8 cellular contexts compared by ENCODE assay signal in the genomic region with DNA sequence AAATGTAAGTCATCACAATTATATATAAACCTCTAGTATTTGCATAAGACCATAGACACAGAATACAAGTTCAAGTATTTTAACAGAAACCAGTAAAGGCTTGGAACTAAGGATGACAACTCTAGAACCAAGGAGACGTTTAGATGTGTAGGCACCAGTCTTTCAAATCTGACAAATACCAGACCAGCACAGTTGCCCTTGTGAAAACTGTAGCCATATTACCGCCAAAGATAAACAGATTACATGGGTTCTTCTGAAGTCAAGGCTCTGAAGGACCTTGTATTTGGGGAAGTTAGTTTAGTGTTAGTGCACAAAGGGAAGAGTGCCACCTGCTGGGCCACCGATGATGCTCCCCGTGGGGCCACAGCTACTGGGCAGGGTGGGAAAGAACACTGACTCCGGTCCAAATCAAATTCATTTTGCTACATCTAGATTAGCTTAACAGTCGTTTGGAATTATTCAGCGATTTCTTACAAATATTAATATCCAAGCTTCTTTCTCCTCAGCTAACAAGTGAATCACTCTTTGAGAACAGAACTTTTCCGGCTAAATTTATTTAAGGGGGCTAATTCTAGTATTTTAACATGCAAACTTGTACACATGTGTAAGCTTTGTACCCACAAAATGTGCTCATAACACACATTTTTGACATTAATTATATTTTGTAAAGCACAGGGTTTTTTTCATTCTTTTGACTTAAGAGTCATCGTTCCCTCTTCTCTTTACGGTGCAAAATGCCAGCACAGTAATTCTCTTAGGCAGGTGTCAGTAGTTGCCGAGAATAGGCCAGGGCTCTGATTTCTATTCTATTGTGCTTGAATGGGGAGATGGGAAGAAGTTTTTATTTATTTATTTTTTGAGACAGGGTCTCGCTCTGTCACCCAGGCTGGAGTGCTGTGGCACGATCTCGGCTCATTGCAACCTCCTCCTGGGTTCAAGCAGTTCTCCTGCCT. TPM values are rescaled to one million over a fixed set of nuclear protein-coding genes. Genes with fewer than 3 reads are reported as not detected.
DNase-seq lines count a peak whose midpoint lies in the region; ATAC-seq, FAIRE-seq and TF ChIP-seq lines count a peak whose summit lies in the region.

No MANE protein-coding gene starts in this region.

- H4K20me1 ChIP-seq in endothelial cell of umbilical vein (replicated peaks; ENCODE audit: control insufficient read depth, extremely low read depth, insufficient read depth, low read length), result no peaks in the 10 kb centered on the region

- DNase-seq in DMS 273 treated with DMSO at 0.1 percent for 48 hours (lab: John Stamatoyannopoulos, UW) (peak; percentile 11), HS-5 (ENCODE audit: low read depth) (peak; percentile 29), NT2/D1 (ENCODE audit: low read depth, low spot score) (peak; percentile 64), endothelial cell of umbilical vein (ENCODE audit: low read depth, low spot score) (peak; percentile 64), naive B cell (peak; percentile 59)
- peak; percentile 33 to 36 (median 35) for DNase-seq in activated CD8-positive, alpha-beta memory T cell treated with anti-CD3 and anti-CD28 coated beads for 48 hours (ENCODE audit: low read depth in 2 of 3, low spot score in 2 of 3)
- peak; percentile 64 to 83 for DNase-seq in stimulated activated effector memory CD8-positive, alpha-beta T cell treated with anti-CD3 and anti-CD28 coated beads, Interleukin-12 subunit alpha, Interleukin-12 subunit beta, amount 100 ng/mL, for 72 hours (ENCODE audit: low spot score in 2 of 2)

- FAIRE-seq in endothelial cell of umbilical vein (lab: Jason Lieb, UNC), result no peak

- H3K4me2 ChIP-seq in endothelial cell of umbilical vein (ENCODE audit: insufficient read depth, low read length), result no peak overlapping the region

- CTCF ChIA-PET in endothelial cell of umbilical vein (lab: Charles Lee), result interaction anchor here (0.8 to 5.0 kb wide), 15 partner anchors 9 to 290 kb away, joined by 3 to 139 read pairs (median 4); no protein-coding TSS in a partner anchor

- H3K36me3 ChIP-seq in NT2/D1 (ENCODE audit: insufficient read depth, insufficient read length, low read length) (no peaks in the 10 kb centered on the region), endothelial cell of umbilical vein (ENCODE audit: control insufficient read depth in 2 of 2, extremely low read depth in 1 of 2, insufficient read depth in 2 of 2, low read length in 2 of 2) (no peaks in the 10 kb centered on the region)

- ATAC-seq in GM21390 (IDR thresholded peaks at IDR 0.05; ENCODE audit: unreplicated experiment) (peak; percentile 98), naive B cell (ENCODE audit: low read depth in 2 of 2) (peak; percentile 99 to 100)
- ATAC-seq in stimulated activated effector memory CD8-positive, alpha-beta T cell treated with anti-CD3 and anti-CD28 coated beads, Interleukin-12 subunit alpha, Interleukin-12 subunit beta, amount 100 ng/mL, for 72 hours, result peak; percentile 100

- no peak overlapping the region for H3K27ac Mint-ChIP-seq in naive B cell
- no peak overlapping the region for H3K27ac Mint-ChIP-seq in stimulated activated effector memory CD8-positive, alpha-beta T cell treated with anti-CD3 and anti-CD28 coated beads, Interleukin-12 subunit alpha, Interleukin-12 subunit beta, amount 100 ng/mL, for 72 hours

- H2AFZ ChIP-seq in endothelial cell of umbilical vein (ENCODE audit: low read depth, low read length), result no peak overlapping the region

- no peaks in the 10 kb centered on the region for H3K36me3 Mint-ChIP-seq in naive B cell
- no peaks in the 10 kb centered on the region for H3K36me3 Mint-ChIP-seq in stimulated activated effector memory CD8-positive, alpha-beta T cell treated with anti-CD3 and anti-CD28 coated beads, Interleukin-12 subunit alpha, Interleukin-12 subunit beta, amount 100 ng/mL, for 72 hours

- TF ChIP-seq POLR2A in endothelial cell of umbilical vein (IDR thresholded peaks at IDR 0.05; ENCODE audit: low read depth, low read length), result no peak

- H3K27me3 ChIP-seq in NT2/D1 (ENCODE audit: insufficient read depth, insufficient read length) (no peaks in the 10 kb centered on the region), endothelial cell of umbilical vein (ENCODE audit: control insufficient read depth in 2 of 2, insufficient read depth in 2 of 2, low read length in 2 of 2) (peaks cover 6 to 12% of the 10 kb centered on the region in 2 experiments)

- TF ChIP-seq CTCF in endothelial cell of umbilical vein (IDR thresholded peaks at IDR 0.05; ENCODE audit: extremely low read depth in 1 of 2, insufficient read depth in 1 of 2, low read depth in 1 of 2, low read length in 2 of 2), result peak; percentile 81 to 88

- H3K9me3 ChIP-seq in NT2/D1 (ENCODE audit: insufficient read depth, low read length) (no peaks in the 10 kb centered on the region), endothelial cell of umbilical vein (replicated peaks; ENCODE audit: control insufficient read depth, insufficient read depth, low read length) (no peaks in the 10 kb centered on the region)

- peaks cover 0 to 7% (median 0%) of the 10 kb centered on the region in 3 donors for H3K4me1 Mint-ChIP-seq in naive B cell
- no peaks in the 10 kb centered on the region for H3K4me1 Mint-ChIP-seq in stimulated activated effector memory CD8-positive, alpha-beta T cell treated with anti-CD3 and anti-CD28 coated beads, Interleukin-12 subunit alpha, Interleukin-12 subunit beta, amount 100 ng/mL, for 72 hours

- peaks cover 17 to 23% (median 19%) of the 10 kb centered on the region in 3 donors for H3K27me3 Mint-ChIP-seq in naive B cell

- H3K79me2 ChIP-seq in endothelial cell of umbilical vein (ENCODE audit: control insufficient read depth, insufficient read depth, low read length), result no peaks in the 10 kb centered on the region

- POLR2A ChIA-PET in endothelial cell of umbilical vein (lab: Charles Lee), result no interaction called here

- dilution Hi-C loops in endothelial cell of umbilical vein (cut with MboI; ENCODE audit: extremely low pct_ligation_motif_present, low sequenced_read_pairs), result no loop called here

- intact Hi-C loops in endothelial cell of umbilical vein (cut with micrococcal nuclease), result loop anchor here (1.0 to 10.0 kb wide), 3 partner anchors 177 to 713 kb away; no protein-coding TSS in a partner anchor

- H3K9ac ChIP-seq in NT2/D1 (ENCODE audit: insufficient read length, low read depth) (no peak overlapping the region), endothelial cell of umbilical vein (replicated peaks; ENCODE audit: extremely low read depth, insufficient read depth, low read length) (no peak overlapping the region)

- H3K9me1 ChIP-seq in endothelial cell of umbilical vein (replicated peaks; ENCODE audit: control insufficient read depth, extremely low read depth, insufficient read depth, low read length), result no peaks in the 10 kb centered on the region

- no peak overlapping the region for H3K4me3 Mint-ChIP-seq in naive B cell
- no peak overlapping the region for H3K4me3 Mint-ChIP-seq in stimulated activated effector memory CD8-positive, alpha-beta T cell treated with anti-CD3 and anti-CD28 coated beads, Interleukin-12 subunit alpha, Interleukin-12 subunit beta, amount 100 ng/mL, for 72 hours

- H3K9me3 Mint-ChIP-seq in naive B cell, result no peaks in the 10 kb centered on the region
- no peaks in the 10 kb centered on the region for H3K9me3 Mint-ChIP-seq in stimulated activated effector memory CD8-positive, alpha-beta T cell treated with anti-CD3 and anti-CD28 coated beads, Interleukin-12 subunit alpha, Interleukin-12 subunit beta, amount 100 ng/mL, for 72 hours

- H3K4me3 ChIP-seq in NT2/D1 (ENCODE audit: insufficient read length, low read depth), result no peak overlapping the region
- no peak overlapping the region for H3K4me3 ChIP-seq in endothelial cell of umbilical vein (replicated peaks in 1 of 3; ENCODE audit: insufficient read depth in 1 of 3, low read depth in 1 of 3, low read length in 3 of 3)

- H3K4me1 ChIP-seq in NT2/D1 (ENCODE audit: insufficient read depth, insufficient read length), result no peaks in the 10 kb centered on the region
- H3K4me1 ChIP-seq in endothelial cell of umbilical vein (ENCODE audit: control insufficient read depth, extremely low read depth, insufficient read depth, low read length), result no peaks in the 10 kb centered on the region

- H3K27ac ChIP-seq in endothelial cell of umbilical vein (ENCODE audit: insufficient read depth, low read depth, low read length), result no peak overlapping the region

- BruUV-seq in endothelial cell of umbilical vein (replicated peaks; lab: Mats Ljungman, UMichigan), result no TSS peak

TF ChIP-seq in endothelial cell of umbilical vein, 7 proteins besides CTCF, POLR2A, EP300 and RAD21:
- TF ChIP-seq JUN (IDR thresholded peaks at IDR 0.05; ENCODE audit: borderline replicate concordance, insufficient read depth, insufficient read length, low read depth), result no peak
- no peak for TF ChIP-seq POLR2AphosphoS5 (IDR thresholded peaks at IDR 0.05; ENCODE audit: insufficient read depth, low read depth, low read length)
- TF ChIP-seq FOS (IDR thresholded peaks at IDR 0.05; ENCODE audit: borderline replicate concordance, insufficient read depth, low read length), result no peak
- TF ChIP-seq MAX (IDR thresholded peaks at IDR 0.05; ENCODE audit: insufficient read depth, insufficient read length), result no peak
- TF ChIP-seq EZH2 (IDR thresholded peaks at IDR 0.05; ENCODE audit: borderline replicate concordance, low read depth, low read length, severe bottlenecking), result no peak
- no peak for TF ChIP-seq MYC (IDR thresholded peaks at IDR 0.05; ENCODE audit: low read depth, low read length)
- no peak for TF ChIP-seq GATA2 (IDR thresholded peaks at IDR 0.05; ENCODE audit: insufficient read depth, insufficient read length, low read depth, low read length)

RNA-seq across cellular contexts. Expression of gene NIBAN1, which starts 8.0 kb away (rescaled TPM):
- 1.5 and 2.8 TPM in 2 replicates for total RNA-seq in endothelial cell of umbilical vein
- polyA plus RNA-seq in endothelial cell of umbilical vein, result 0.11 and 0.23 TPM in 2 replicates
- polyA plus RNA-seq in endothelial cell of umbilical vein (2011; cell fraction: cytosol; rRNA removed), result 0.27 and 0.30 TPM in 2 replicates
- 0.24 and 0.25 TPM in 2 replicates for polyA plus RNA-seq in endothelial cell of umbilical vein (2011; cell fraction: nucleus; rRNA removed)
- polyA plus RNA-seq in endothelial cell of umbilical vein (2012), result 0.04 and 0.28 TPM in 2 replicates
- polyA minus RNA-seq in endothelial cell of umbilical vein, result 0.24 and 0.32 TPM in 2 replicates
- 2.3 TPM for polyA minus RNA-seq in endothelial cell of umbilical vein (2011; cell fraction: cytosol; rRNA and poly(A)+ RNA removed)
- polyA minus RNA-seq in endothelial cell of umbilical vein (2011; cell fraction: nucleus; rRNA and poly(A)+ RNA removed), result 0.24 and 0.38 TPM in 2 replicates
- polyA plus RNA-seq in naive B cell (ENCODE audit: low read depth in 6 of 6), result 1 to 10 TPM in 1 of 6 donors, under 1 TPM in 4, not detected in 1; 0.13 to 1.3 (median 0.34) TPM

Comparison
In these comparisons a context has a peak if more than half of its experiments do, and no peak if none do; other contexts are left out.
1. DNase-seq: peak in every context shown above with its lines; median percentile 74 in stimulated activated effector memory CD8-positive, alpha-beta T cell treated with anti-CD3 and anti-CD28 coated beads, Interleukin-12 subunit alpha, Interleukin-12 subunit beta, amount 100 ng/mL, for 72 hours; 64 in NT2/D1; 64 in endothelial cell of umbilical vein; 59 in naive B cell; 35 in activated CD8-positive, alpha-beta memory T cell treated with anti-CD3 and anti-CD28 coated beads for 48 hours; 29 in HS-5; 11 in DMS 273 treated with DMSO at 0.1 percent for 48 hours.